8 cellular contexts compared by ENCODE assay signal in genomic region chr11:65640483-65641207, GRCh38. TPM values are rescaled to one million over a fixed set of nuclear protein-coding genes. Genes with fewer than 3 reads are reported as not detected.
DNase-seq lines count a peak whose midpoint lies in the region; ATAC-seq lines count a peak whose summit lies in the region.

No MANE protein-coding gene starts in this region.

- H3K4me1 ChIP-seq in subcutaneous abdominal adipose tissue (ENCODE audit: control insufficient read depth in 5 of 5, insufficient read depth in 5 of 5, low read length in 5 of 5): peaks cover 10 to 53% (median 50%) of the 10 kb centered on the region in 5 donors

- DNase-seq in activated CD8-positive, alpha-beta memory T cell treated with anti-CD3 and anti-CD28 coated beads, Interleukin-2, amount 50 U/mL, for 48 hours: peak; percentile 63
- DNase-seq in left cardiac atrium (peak; percentile 55), NCI-H446 (lab: John Stamatoyannopoulos, UW) (no peak), dedifferentiated amniotic fluid mesenchymal stem cell (ENCODE audit: extremely low spot score) (no peak), retina (no peak)

- H3K4me3 ChIP-seq in subcutaneous abdominal adipose tissue (ENCODE audit: low read depth in 1 of 5, low read length in 5 of 5): peak overlapping the region in 3 of 5 donors; percentile 42 to 50 (median 45)

- H3K9ac ChIP-seq in subcutaneous abdominal adipose tissue (ENCODE audit: low read length in 5 of 5): peak overlapping the region in 3 of 5 donors; percentile 28 to 78 (median 73)

- intact Hi-C loops in left cardiac atrium (cut with DNase I): no loop called here

- H3K9me3 ChIP-seq in subcutaneous abdominal adipose tissue (ENCODE audit: control insufficient read depth in 5 of 5, low read length in 5 of 5): no peaks in the 10 kb centered on the region

- ATAC-seq in HG03354 (IDR thresholded peaks at IDR 0.05; ENCODE audit: poor library complexity, severe bottlenecking, unreplicated experiment) (peak; percentile 3), left cardiac atrium (peak; percentile 3 to 12), GM18519 (IDR thresholded peaks at IDR 0.05; ENCODE audit: low FRiP score, unreplicated experiment) (no peak)

- H3K27me3 ChIP-seq in subcutaneous abdominal adipose tissue (ENCODE audit: control insufficient read depth in 5 of 5, insufficient read depth in 4 of 5, low read length in 5 of 5): no peaks in the 10 kb centered on the region

- H3K36me3 ChIP-seq in subcutaneous abdominal adipose tissue (ENCODE audit: control insufficient read depth in 5 of 5, insufficient read depth in 5 of 5, low read length in 5 of 5): peaks cover 0 to 58% (median 49%) of the 10 kb centered on the region in 5 donors

- H3K27ac ChIP-seq in subcutaneous abdominal adipose tissue (ENCODE audit: low read depth, low read length): peak overlapping the region; percentile 65

RNA-seq across cellular contexts. Expression of gene SIPA1, which starts 2.7 kb away (rescaled TPM):
- 10 to 100 TPM; 31.7 to 33.0 TPM for total RNA-seq in left cardiac atrium

RNA-seq across cellular contexts. Expression of gene RELA, which starts 22.1 kb away (rescaled TPM):
- 10 to 100 TPM; 36.1 to 56.2 TPM for total RNA-seq in left cardiac atrium

RNA-seq across cellular contexts. Expression of gene PCNX3, which starts 25.1 kb away (rescaled TPM):
- 10 to 100 TPM; 15.1 to 16.7 TPM for total RNA-seq in left cardiac atrium

RNA-seq across cellular contexts. Expression of gene MAP3K11, which starts 26.6 kb away (rescaled TPM):
- 10 to 100 TPM; 42.8 to 44.7 TPM for total RNA-seq in left cardiac atrium

RNA-seq across cellular contexts. Expression of gene KCNK7, which starts 45.0 kb away (rescaled TPM):
- under 1 TPM; 0.31 to 0.53 TPM for total RNA-seq in left cardiac atrium

Comparison
In these comparisons a context has a peak if more than half of its experiments do, and no peak if none do; other contexts are left out.
1. DNase-seq: peak in activated CD8-positive, alpha-beta memory T cell treated with anti-CD3 and anti-CD28 coated beads, Interleukin-2, amount 50 U/mL, for 48 hours (single experiment) and left cardiac atrium (single experiment); none in NCI-H446 (0 of 2), dedifferentiated amniotic fluid mesenchymal stem cell (single experiment) and retina (single experiment).